Comparison of ENCODE assay signal across 1 cellular context in genomic region chr22:50308986-50309600, GRCh38.
TF ChIP-seq lines count a peak whose summit lies in the region.

No MANE protein-coding gene starts in this region.

TF ChIP-seq in H1, 55 proteins besides CTCF, POLR2A, EP300 and RAD21:
- TF ChIP-seq KDM4A (IDR thresholded peaks at IDR 0.05; ENCODE audit: low read depth, low read length, severe bottlenecking): no peak
- TF ChIP-seq BRCA1 (IDR thresholded peaks at IDR 0.05; ENCODE audit: low read depth, low read length): no peak
- no peak for TF ChIP-seq NRF1 (IDR thresholded peaks at IDR 0.05; ENCODE audit: low read depth, low read length)
- no peak for TF ChIP-seq HDAC6 (IDR thresholded peaks at IDR 0.05; ENCODE audit: low read depth, low read length)
- TF ChIP-seq CTBP2 (IDR thresholded peaks at IDR 0.05; ENCODE audit: borderline replicate concordance, insufficient read depth, insufficient read length, low read length): no peak
- no peak for TF ChIP-seq NANOG (IDR thresholded peaks at IDR 0.05; ENCODE audit: insufficient read depth, low read depth, low read length, poor library complexity, severe bottlenecking)
- TF ChIP-seq SUZ12 (IDR thresholded peaks at IDR 0.05; ENCODE audit: low read length): no peak
